In the genomic region with DNA sequence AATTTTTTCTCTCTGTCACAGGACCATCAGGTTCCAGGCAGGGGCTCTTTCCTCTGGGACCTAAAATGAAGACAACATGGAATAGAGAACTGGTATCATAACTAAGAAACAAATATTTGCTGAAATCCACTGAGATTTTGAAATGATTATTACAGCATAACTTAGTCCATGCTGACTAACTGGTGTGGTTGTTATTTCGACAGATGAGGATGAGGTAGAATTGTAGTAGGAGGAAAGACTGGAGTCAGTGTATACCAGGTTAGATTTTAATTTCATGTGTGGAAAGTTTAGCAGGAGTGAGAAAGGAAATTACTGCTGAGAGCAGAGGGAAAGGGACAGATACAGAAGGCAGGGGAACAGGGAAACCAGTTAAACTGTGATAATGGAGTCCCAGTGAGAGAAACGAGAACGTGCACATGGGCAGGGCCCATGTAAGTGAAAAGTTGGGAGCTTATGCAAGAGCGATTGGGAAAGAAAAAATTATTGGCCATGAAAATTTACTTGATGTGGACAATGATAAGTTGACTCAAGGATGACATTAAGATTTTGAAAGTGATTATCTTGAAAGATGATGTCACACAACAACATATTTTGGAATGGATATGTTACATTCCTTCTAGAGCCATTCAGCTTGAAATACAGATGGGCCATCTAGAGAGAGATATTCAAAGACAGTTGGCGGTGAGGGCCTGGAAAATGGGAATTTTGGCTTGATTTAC, we compare ENCODE assay signal across 1 cellular context.
TF ChIP-seq lines count a peak whose summit lies in the region.

No MANE protein-coding gene starts in this region.

TF ChIP-seq in WTC11, 78 proteins besides CTCF, POLR2A, EP300 and RAD21 (continued from another document):
- TF ChIP-seq, protein P1, sequence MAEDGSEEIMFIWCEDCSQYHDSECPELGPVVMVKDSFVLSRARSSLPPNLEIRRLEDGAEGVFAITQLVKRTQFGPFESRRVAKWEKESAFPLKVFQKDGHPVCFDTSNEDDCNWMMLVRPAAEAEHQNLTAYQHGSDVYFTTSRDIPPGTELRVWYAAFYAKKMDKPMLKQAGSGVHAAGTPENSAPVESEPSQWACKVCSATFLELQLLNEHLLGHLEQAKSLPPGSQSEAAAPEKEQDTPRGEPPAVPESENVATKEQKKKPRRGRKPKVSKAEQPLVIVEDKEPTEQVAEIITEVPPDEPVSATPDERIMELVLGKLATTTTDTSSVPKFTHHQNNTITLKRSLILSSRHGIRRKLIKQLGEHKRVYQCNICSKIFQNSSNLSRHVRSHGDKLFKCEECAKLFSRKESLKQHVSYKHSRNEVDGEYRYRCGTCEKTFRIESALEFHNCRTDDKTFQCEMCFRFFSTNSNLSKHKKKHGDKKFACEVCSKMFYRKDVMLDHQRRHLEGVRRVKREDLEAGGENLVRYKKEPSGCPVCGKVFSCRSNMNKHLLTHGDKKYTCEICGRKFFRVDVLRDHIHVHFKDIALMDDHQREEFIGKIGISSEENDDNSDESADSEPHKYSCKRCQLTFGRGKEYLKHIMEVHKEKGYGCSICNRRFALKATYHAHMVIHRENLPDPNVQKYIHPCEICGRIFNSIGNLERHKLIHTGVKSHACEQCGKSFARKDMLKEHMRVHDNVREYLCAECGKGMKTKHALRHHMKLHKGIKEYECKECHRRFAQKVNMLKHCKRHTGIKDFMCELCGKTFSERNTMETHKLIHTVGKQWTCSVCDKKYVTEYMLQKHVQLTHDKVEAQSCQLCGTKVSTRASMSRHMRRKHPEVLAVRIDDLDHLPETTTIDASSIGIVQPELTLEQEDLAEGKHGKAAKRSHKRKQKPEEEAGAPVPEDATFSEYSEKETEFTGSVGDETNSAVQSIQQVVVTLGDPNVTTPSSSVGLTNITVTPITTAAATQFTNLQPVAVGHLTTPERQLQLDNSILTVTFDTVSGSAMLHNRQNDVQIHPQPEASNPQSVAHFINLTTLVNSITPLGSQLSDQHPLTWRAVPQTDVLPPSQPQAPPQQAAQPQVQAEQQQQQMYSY (CRISPR knock-in tag; IDR thresholded peaks at IDR 0.05): no peak
- no peak for TF ChIP-seq ZNF138 (CRISPR knock-in tag; conservative IDR thresholded peaks at IDR 0.05)
- no peak for TF ChIP-seq PRRX2 (CRISPR knock-in tag; IDR thresholded peaks at IDR 0.05)
- TF ChIP-seq, protein P2, sequence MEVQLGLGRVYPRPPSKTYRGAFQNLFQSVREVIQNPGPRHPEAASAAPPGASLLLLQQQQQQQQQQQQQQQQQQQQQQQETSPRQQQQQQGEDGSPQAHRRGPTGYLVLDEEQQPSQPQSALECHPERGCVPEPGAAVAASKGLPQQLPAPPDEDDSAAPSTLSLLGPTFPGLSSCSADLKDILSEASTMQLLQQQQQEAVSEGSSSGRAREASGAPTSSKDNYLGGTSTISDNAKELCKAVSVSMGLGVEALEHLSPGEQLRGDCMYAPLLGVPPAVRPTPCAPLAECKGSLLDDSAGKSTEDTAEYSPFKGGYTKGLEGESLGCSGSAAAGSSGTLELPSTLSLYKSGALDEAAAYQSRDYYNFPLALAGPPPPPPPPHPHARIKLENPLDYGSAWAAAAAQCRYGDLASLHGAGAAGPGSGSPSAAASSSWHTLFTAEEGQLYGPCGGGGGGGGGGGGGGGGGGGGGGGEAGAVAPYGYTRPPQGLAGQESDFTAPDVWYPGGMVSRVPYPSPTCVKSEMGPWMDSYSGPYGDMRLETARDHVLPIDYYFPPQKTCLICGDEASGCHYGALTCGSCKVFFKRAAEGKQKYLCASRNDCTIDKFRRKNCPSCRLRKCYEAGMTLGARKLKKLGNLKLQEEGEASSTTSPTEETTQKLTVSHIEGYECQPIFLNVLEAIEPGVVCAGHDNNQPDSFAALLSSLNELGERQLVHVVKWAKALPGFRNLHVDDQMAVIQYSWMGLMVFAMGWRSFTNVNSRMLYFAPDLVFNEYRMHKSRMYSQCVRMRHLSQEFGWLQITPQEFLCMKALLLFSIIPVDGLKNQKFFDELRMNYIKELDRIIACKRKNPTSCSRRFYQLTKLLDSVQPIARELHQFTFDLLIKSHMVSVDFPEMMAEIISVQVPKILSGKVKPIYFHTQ (CRISPR knock-in tag; IDR thresholded peaks at IDR 0.05): no peak
- TF ChIP-seq CREM (CRISPR knock-in tag; IDR thresholded peaks at IDR 0.05): no peak
- TF ChIP-seq TP53 (CRISPR knock-in tag; IDR thresholded peaks at IDR 0.05): no peak
- no peak for TF ChIP-seq MYBL2 (CRISPR knock-in tag; IDR thresholded peaks at IDR 0.05)
- TF ChIP-seq, protein P3, sequence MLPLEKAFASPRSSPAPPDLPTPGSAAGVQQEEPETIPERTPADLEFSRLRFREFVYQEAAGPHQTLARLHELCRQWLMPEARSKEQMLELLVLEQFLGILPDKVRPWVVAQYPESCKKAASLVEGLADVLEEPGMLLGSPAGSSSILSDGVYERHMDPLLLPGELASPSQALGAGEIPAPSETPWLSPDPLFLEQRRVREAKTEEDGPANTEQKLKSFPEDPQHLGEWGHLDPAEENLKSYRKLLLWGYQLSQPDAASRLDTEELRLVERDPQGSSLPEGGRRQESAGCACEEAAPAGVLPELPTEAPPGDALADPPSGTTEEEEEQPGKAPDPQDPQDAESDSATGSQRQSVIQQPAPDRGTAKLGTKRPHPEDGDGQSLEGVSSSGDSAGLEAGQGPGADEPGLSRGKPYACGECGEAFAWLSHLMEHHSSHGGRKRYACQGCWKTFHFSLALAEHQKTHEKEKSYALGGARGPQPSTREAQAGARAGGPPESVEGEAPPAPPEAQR (CRISPR knock-in tag; IDR thresholded peaks at IDR 0.05): no peak
- TF ChIP-seq TCF7 (CRISPR knock-in tag; IDR thresholded peaks at IDR 0.05; ENCODE audit: low read depth): no peak
